ENCODE assay signal across 1 cellular context in the genomic region with DNA sequence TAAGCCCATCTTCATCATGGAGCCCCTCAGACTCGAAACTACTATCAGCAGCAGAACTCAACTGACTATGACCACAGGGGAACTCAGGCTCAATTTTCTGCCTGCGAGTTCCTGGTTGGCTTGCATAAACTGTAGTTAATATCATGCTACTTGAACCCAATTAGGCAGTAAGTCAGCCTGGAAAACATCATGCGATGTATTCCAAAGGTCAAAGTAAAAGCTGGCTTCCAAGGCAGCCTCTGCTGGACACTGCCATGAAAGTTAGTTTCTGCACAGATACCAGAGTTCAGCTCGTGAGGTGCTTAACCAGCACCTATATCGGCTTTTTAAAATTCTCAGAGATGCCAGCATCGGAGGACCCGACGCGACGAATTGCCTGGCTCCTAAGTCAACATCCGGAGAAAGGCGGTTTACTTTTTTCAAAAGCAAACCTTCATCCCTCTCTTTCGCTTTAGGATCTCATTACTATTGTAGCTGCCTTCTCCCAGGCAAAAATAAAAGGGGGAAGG.
TF ChIP-seq lines count a peak whose summit lies in the region.

No MANE protein-coding gene starts in this region.

TF ChIP-seq in HepG2, 621 proteins besides CTCF, POLR2A, EP300 and RAD21 (continued from another document and continues in another):
- no peak for TF ChIP-seq CBX2 (IDR thresholded peaks at IDR 0.05; ENCODE audit: low read depth, low read length)
- no peak for TF ChIP-seq CBX2 (CRISPR knock-in tag; IDR thresholded peaks at IDR 0.05; ENCODE audit: low read depth)
- no peak for TF ChIP-seq ZNF10 (CRISPR knock-in tag; IDR thresholded peaks at IDR 0.05; ENCODE audit: borderline replicate concordance, low read depth)
- TF ChIP-seq, protein P1, sequence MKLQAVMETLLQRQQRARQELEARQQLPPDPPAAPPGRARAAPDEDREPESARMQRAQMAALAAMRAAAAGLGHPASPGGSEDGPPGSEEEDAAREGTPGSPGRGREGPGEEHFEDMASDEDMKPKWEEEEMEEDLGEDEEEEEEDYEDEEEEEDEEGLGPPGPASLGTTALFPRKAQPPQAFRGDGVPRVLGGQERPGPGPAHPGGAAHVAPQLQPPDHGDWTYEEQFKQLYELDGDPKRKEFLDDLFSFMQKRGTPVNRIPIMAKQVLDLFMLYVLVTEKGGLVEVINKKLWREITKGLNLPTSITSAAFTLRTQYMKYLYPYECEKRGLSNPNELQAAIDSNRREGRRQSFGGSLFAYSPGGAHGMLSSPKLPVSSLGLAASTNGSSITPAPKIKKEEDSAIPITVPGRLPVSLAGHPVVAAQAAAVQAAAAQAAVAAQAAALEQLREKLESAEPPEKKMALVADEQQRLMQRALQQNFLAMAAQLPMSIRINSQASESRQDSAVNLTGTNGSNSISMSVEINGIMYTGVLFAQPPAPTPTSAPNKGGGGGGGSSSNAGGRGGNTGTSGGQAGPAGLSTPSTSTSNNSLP (IDR thresholded peaks at IDR 0.05; ENCODE audit: low read depth, low read length), result no peak
- TF ChIP-seq ZNF224 (CRISPR knock-in tag; IDR thresholded peaks at IDR 0.05), result 0 out of 2 replicates have a peak, but pooled peaks have one; percentile 55
- TF ChIP-seq NAIF1 (CRISPR knock-in tag; IDR thresholded peaks at IDR 0.05; ENCODE audit: borderline replicate concordance), result no peak
- no peak for TF ChIP-seq PTBP1 (IDR thresholded peaks at IDR 0.05; ENCODE audit: low read depth, low read length, poor library complexity, severe bottlenecking)
- no peak for TF ChIP-seq HMG20B (CRISPR knock-in tag; conservative IDR thresholded peaks at IDR 0.05)
- TF ChIP-seq SAP130 (CRISPR knock-in tag; IDR thresholded peaks at IDR 0.05; ENCODE audit: low read depth), result peak; percentile 4; the same call in 1 of the 2 replicates
- TF ChIP-seq SATB2 (CRISPR knock-in tag; IDR thresholded peaks at IDR 0.05), result no peak
- TF ChIP-seq ZNF672 (CRISPR knock-in tag; IDR thresholded peaks at IDR 0.05), result no peak
- no peak for TF ChIP-seq ZNF460 (CRISPR knock-in tag; IDR thresholded peaks at IDR 0.05; ENCODE audit: borderline replicate concordance)
- no peak for TF ChIP-seq HOXA5 (CRISPR knock-in tag; IDR thresholded peaks at IDR 0.05)
- no peak for TF ChIP-seq NFYC (CRISPR knock-in tag; IDR thresholded peaks at IDR 0.05)
- TF ChIP-seq, protein P2, sequence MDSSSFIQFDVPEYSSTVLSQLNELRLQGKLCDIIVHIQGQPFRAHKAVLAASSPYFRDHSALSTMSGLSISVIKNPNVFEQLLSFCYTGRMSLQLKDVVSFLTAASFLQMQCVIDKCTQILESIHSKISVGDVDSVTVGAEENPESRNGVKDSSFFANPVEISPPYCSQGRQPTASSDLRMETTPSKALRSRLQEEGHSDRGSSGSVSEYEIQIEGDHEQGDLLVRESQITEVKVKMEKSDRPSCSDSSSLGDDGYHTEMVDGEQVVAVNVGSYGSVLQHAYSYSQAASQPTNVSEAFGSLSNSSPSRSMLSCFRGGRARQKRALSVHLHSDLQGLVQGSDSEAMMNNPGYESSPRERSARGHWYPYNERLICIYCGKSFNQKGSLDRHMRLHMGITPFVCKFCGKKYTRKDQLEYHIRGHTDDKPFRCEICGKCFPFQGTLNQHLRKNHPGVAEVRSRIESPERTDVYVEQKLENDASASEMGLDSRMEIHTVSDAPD (CRISPR knock-in tag; IDR thresholded peaks at IDR 0.05), result no peak
- TF ChIP-seq, protein P3, sequence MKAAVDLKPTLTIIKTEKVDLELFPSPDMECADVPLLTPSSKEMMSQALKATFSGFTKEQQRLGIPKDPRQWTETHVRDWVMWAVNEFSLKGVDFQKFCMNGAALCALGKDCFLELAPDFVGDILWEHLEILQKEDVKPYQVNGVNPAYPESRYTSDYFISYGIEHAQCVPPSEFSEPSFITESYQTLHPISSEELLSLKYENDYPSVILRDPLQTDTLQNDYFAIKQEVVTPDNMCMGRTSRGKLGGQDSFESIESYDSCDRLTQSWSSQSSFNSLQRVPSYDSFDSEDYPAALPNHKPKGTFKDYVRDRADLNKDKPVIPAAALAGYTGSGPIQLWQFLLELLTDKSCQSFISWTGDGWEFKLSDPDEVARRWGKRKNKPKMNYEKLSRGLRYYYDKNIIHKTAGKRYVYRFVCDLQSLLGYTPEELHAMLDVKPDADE (CRISPR knock-in tag; IDR thresholded peaks at IDR 0.05), result no peak
- no peak for TF ChIP-seq ZNF143 (CRISPR knock-in tag; IDR thresholded peaks at IDR 0.05)
- TF ChIP-seq, protein P4, sequence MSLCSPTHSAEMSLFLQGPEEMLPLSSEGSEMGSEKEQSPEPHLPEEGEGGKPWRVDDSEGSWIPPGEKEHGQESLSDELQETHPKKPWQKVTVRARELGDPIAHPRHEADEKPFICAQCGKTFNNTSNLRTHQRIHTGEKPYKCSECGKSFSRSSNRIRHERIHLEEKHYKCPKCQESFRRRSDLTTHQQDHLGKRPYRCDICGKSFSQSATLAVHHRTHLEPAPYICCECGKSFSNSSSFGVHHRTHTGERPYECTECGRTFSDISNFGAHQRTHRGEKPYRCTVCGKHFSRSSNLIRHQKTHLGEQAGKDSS (CRISPR knock-in tag; IDR thresholded peaks at IDR 0.05; ENCODE audit: borderline replicate concordance, low read depth), result no peak
- 0 out of 2 replicates have a peak, but pooled peaks have one; percentile 15 for TF ChIP-seq ARNT2 (CRISPR knock-in tag; IDR thresholded peaks at IDR 0.05; ENCODE audit: low read depth)
- no peak for TF ChIP-seq FOXA1 (IDR thresholded peaks at IDR 0.05)
- peak; percentile 46; the same call in 1 of the 2 replicates for TF ChIP-seq FOXA1 (CRISPR knock-in tag; IDR thresholded peaks at IDR 0.05)
- TF ChIP-seq, protein P5, sequence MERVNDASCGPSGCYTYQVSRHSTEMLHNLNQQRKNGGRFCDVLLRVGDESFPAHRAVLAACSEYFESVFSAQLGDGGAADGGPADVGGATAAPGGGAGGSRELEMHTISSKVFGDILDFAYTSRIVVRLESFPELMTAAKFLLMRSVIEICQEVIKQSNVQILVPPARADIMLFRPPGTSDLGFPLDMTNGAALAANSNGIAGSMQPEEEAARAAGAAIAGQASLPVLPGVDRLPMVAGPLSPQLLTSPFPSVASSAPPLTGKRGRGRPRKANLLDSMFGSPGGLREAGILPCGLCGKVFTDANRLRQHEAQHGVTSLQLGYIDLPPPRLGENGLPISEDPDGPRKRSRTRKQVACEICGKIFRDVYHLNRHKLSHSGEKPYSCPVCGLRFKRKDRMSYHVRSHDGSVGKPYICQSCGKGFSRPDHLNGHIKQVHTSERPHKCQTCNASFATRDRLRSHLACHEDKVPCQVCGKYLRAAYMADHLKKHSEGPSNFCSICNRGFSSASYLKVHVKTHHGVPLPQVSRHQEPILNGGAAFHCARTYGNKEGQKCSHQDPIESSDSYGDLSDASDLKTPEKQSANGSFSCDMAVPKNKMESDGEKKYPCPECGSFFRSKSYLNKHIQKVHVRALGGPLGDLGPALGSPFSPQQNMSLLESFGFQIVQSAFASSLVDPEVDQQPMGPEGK (CRISPR knock-in tag; IDR thresholded peaks at IDR 0.05), result no peak
- TF ChIP-seq NR2F6 (IDR thresholded peaks at IDR 0.05), result no peak
- 0 out of 2 replicates have a peak, but pooled peaks have one; percentile 6 for TF ChIP-seq NR2F6 (CRISPR knock-in tag; IDR thresholded peaks at IDR 0.05)
- TF ChIP-seq HNF4A (CRISPR knock-in tag; IDR thresholded peaks at IDR 0.05), result peak; percentile 73
- TF ChIP-seq GFI1 (CRISPR knock-in tag; IDR thresholded peaks at IDR 0.05; ENCODE audit: borderline replicate concordance), result no peak
- TF ChIP-seq MED8 (CRISPR knock-in tag; IDR thresholded peaks at IDR 0.05; ENCODE audit: insufficient replicate concordance), result no peak
- TF ChIP-seq ZNF619 (CRISPR knock-in tag; IDR thresholded peaks at IDR 0.05), result no peak
- TF ChIP-seq MYNN (CRISPR knock-in tag; IDR thresholded peaks at IDR 0.05; ENCODE audit: low read depth), result no peak
- peak; percentile 66; the same call in 1 of the 2 replicates for TF ChIP-seq PPARG (CRISPR knock-in tag; conservative IDR thresholded peaks at IDR 0.05)
- TF ChIP-seq ZNF24 (IDR thresholded peaks at IDR 0.05), result no peak
- TF ChIP-seq ELF3 (CRISPR knock-in tag; IDR thresholded peaks at IDR 0.05), result peak; percentile 38; the same call in 1 of the 2 replicates
- TF ChIP-seq TOPORS (CRISPR knock-in tag; IDR thresholded peaks at IDR 0.05), result no peak
- TF ChIP-seq, protein P6, sequence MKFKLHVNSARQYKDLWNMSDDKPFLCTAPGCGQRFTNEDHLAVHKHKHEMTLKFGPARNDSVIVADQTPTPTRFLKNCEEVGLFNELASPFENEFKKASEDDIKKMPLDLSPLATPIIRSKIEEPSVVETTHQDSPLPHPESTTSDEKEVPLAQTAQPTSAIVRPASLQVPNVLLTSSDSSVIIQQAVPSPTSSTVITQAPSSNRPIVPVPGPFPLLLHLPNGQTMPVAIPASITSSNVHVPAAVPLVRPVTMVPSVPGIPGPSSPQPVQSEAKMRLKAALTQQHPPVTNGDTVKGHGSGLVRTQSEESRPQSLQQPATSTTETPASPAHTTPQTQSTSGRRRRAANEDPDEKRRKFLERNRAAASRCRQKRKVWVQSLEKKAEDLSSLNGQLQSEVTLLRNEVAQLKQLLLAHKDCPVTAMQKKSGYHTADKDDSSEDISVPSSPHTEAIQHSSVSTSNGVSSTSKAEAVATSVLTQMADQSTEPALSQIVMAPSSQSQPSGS (CRISPR knock-in tag; IDR thresholded peaks at IDR 0.05), result 0 out of 2 replicates have a peak, but pooled peaks have one; percentile 6
- TF ChIP-seq ZNF607 (CRISPR knock-in tag; IDR thresholded peaks at IDR 0.05; ENCODE audit: borderline replicate concordance), result no peak
- TF ChIP-seq, protein P7, sequence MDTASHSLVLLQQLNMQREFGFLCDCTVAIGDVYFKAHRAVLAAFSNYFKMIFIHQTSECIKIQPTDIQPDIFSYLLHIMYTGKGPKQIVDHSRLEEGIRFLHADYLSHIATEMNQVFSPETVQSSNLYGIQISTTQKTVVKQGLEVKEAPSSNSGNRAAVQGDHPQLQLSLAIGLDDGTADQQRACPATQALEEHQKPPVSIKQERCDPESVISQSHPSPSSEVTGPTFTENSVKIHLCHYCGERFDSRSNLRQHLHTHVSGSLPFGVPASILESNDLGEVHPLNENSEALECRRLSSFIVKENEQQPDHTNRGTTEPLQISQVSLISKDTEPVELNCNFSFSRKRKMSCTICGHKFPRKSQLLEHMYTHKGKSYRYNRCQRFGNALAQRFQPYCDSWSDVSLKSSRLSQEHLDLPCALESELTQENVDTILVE (CRISPR knock-in tag; IDR thresholded peaks at IDR 0.05), result 0 out of 2 replicates have a peak, but pooled peaks have one; percentile 28
- no peak for TF ChIP-seq ZBTB20 (CRISPR knock-in tag; IDR thresholded peaks at IDR 0.05; ENCODE audit: borderline replicate concordance, low read depth)
- TF ChIP-seq ZNF138 (CRISPR knock-in tag; IDR thresholded peaks at IDR 0.05; ENCODE audit: low read depth), result no peak
- no peak for TF ChIP-seq RFXANK (CRISPR knock-in tag; IDR thresholded peaks at IDR 0.05)
- no peak for TF ChIP-seq SIX4 (CRISPR knock-in tag; IDR thresholded peaks at IDR 0.05)
- TF ChIP-seq, protein P8, sequence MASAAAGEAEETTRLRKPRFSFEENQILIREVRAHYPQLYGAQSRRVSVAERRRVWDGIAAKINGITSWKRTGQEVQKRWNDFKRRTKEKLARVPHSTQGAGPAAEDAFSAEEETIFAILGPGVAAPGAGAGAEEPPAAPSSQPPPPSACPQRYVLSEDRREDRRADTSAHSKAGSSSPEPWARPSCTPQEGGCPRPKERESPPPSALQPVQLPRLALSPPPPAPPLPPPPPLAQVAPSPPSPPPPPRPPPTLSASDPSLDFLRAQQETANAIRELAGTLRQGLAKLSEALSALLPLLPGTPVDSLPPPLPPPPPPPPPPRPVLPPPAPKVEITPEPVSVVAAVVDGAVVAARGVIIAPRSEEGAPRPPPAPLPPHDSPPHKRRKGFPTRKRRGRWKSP (CRISPR knock-in tag; IDR thresholded peaks at IDR 0.05), result peak; percentile 32; the same call in 1 of the 2 replicates
- TF ChIP-seq, protein P9, sequence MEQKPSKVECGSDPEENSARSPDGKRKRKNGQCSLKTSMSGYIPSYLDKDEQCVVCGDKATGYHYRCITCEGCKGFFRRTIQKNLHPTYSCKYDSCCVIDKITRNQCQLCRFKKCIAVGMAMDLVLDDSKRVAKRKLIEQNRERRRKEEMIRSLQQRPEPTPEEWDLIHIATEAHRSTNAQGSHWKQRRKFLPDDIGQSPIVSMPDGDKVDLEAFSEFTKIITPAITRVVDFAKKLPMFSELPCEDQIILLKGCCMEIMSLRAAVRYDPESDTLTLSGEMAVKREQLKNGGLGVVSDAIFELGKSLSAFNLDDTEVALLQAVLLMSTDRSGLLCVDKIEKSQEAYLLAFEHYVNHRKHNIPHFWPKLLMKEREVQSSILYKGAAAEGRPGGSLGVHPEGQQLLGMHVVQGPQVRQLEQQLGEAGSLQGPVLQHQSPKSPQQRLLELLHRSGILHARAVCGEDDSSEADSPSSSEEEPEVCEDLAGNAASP (CRISPR knock-in tag; IDR thresholded peaks at IDR 0.05; ENCODE audit: borderline replicate concordance), result no peak
- no peak for TF ChIP-seq ETV6 (CRISPR knock-in tag; conservative IDR thresholded peaks at IDR 0.05)
- TF ChIP-seq SIN3B (IDR thresholded peaks at IDR 0.05; ENCODE audit: low read length), result no peak
- TF ChIP-seq, protein P10, sequence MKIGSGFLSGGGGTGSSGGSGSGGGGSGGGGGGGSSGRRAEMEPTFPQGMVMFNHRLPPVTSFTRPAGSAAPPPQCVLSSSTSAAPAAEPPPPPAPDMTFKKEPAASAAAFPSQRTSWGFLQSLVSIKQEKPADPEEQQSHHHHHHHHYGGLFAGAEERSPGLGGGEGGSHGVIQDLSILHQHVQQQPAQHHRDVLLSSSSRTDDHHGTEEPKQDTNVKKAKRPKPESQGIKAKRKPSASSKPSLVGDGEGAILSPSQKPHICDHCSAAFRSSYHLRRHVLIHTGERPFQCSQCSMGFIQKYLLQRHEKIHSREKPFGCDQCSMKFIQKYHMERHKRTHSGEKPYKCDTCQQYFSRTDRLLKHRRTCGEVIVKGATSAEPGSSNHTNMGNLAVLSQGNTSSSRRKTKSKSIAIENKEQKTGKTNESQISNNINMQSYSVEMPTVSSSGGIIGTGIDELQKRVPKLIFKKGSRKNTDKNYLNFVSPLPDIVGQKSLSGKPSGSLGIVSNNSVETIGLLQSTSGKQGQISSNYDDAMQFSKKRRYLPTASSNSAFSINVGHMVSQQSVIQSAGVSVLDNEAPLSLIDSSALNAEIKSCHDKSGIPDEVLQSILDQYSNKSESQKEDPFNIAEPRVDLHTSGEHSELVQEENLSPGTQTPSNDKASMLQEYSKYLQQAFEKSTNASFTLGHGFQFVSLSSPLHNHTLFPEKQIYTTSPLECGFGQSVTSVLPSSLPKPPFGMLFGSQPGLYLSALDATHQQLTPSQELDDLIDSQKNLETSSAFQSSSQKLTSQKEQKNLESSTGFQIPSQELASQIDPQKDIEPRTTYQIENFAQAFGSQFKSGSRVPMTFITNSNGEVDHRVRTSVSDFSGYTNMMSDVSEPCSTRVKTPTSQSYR (CRISPR knock-in tag; IDR thresholded peaks at IDR 0.05; ENCODE audit: borderline replicate concordance), result no peak
- TF ChIP-seq KDM4B (CRISPR knock-in tag; IDR thresholded peaks at IDR 0.05), result no peak
- no peak for TF ChIP-seq BCL6 (CRISPR knock-in tag; IDR thresholded peaks at IDR 0.05)
- TF ChIP-seq NCOA5 (CRISPR knock-in tag; IDR thresholded peaks at IDR 0.05), result no peak
- TF ChIP-seq ERF (CRISPR knock-in tag; IDR thresholded peaks at IDR 0.05), result no peak
- TF ChIP-seq, protein P11, sequence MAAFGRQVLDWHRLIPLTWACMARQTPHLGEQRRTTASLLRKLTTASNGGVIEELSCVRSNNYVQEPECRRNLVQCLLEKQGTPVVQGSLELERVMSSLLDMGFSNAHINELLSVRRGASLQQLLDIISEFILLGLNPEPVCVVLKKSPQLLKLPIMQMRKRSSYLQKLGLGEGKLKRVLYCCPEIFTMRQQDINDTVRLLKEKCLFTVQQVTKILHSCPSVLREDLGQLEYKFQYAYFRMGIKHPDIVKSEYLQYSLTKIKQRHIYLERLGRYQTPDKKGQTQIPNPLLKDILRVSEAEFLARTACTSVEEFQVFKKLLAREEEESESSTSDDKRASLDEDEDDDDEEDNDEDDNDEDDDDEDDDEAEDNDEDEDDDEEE (CRISPR knock-in tag; IDR thresholded peaks at IDR 0.05), result no peak
- no peak for TF ChIP-seq SALL2 (CRISPR knock-in tag; IDR thresholded peaks at IDR 0.05)
- peak; percentile 60 for TF ChIP-seq ASH2L (IDR thresholded peaks at IDR 0.05; ENCODE audit: insufficient read length, low read depth, low read length)
